In genomic region chr10:59908808-59909143, GRCh38 we compare ENCODE assay signal across 8 cellular contexts. TPM values are rescaled to one million over a fixed set of nuclear protein-coding genes. Genes with fewer than 3 reads are reported as not detected.
DNase-seq lines count a peak whose midpoint lies in the region; ATAC-seq and TF ChIP-seq lines count a peak whose summit lies in the region.

No MANE protein-coding gene starts in this region.

- TF ChIP-seq CTCF in DOHH2 (IDR thresholded peaks at IDR 0.05; ENCODE audit: low read depth, low read length, poor library complexity, severe bottlenecking) (no peak), esophagus muscularis mucosa (IDR thresholded peaks at IDR 0.05) (no peak)

- peak overlapping the region; percentile 95 for H3K4me3 ChIP-seq in DOHH2 (ENCODE audit: low read length)
- peak overlapping the region; percentile 71 for H3K4me3 ChIP-seq in SJCRH30
- peak overlapping the region; percentile 86 to 99 (median 90) for H3K4me3 ChIP-seq in esophagus muscularis mucosa
- H3K4me3 ChIP-seq in rectal smooth muscle tissue (ENCODE audit: low read length): peak overlapping the region; percentile 64

- intact Hi-C loops in esophagus muscularis mucosa (cut with DNase I): loop anchor here (5.0 kb wide), 2 partner anchors 129 to 281 kb away; no protein-coding TSS in a partner anchor

- H3K4me1 ChIP-seq in DOHH2 (ENCODE audit: control insufficient read depth, low read length) (peaks cover 34% of the 10 kb centered on the region), SJCRH30 (no peaks in the 10 kb centered on the region), esophagus muscularis mucosa (peaks cover 22 to 41% (median 37%) of the 10 kb centered on the region in 4 donors), rectal smooth muscle tissue (ENCODE audit: control insufficient read depth, insufficient read depth, low read length) (peaks cover 8% of the 10 kb centered on the region)

- no peak overlapping the region for H3K9ac ChIP-seq in rectal smooth muscle tissue (ENCODE audit: low read length)

- 62% methylated on average over 4 of the region's 4 CpGs for WGBS in esophagus muscularis mucosa

- no peak for ATAC-seq in HG03571 (IDR thresholded peaks at IDR 0.05; ENCODE audit: unreplicated experiment)

- H3K27me3 ChIP-seq in DOHH2 (ENCODE audit: control insufficient read depth, low read length) (no peaks in the 10 kb centered on the region), SJCRH30 (no peaks in the 10 kb centered on the region), esophagus muscularis mucosa (no peaks in the 10 kb centered on the region), rectal smooth muscle tissue (ENCODE audit: control insufficient read depth, insufficient read depth, low read length) (no peaks in the 10 kb centered on the region)

- no peak for TF ChIP-seq POLR2A in esophagus muscularis mucosa (IDR thresholded peaks at IDR 0.05; ENCODE audit: low read depth)

- H3K4me2 ChIP-seq in DOHH2 (ENCODE audit: low read length): peak overlapping the region; percentile 94

- DNase-seq in SJCRH30 (no peak), esophagus muscularis mucosa (ENCODE audit: extremely low spot score) (no peak), T1000 (lab: John Stamatoyannopoulos, UW) (no peak), activated gamma-delta T cell (lab: John Stamatoyannopoulos, UW) (no peak), GDM1 (lab: John Stamatoyannopoulos, UW) (no peak)

- H3K79me2 ChIP-seq in DOHH2 (ENCODE audit: control insufficient read depth, low read length): peaks cover 30% of the 10 kb centered on the region

- TF ChIP-seq EP300 in esophagus muscularis mucosa (IDR thresholded peaks at IDR 0.05): no peak

- H4K20me1 ChIP-seq in DOHH2 (ENCODE audit: control insufficient read depth, insufficient read depth, low read depth, low read length): peaks cover 13% of the 10 kb centered on the region

- H3K9me2 ChIP-seq in DOHH2 (replicated peaks; ENCODE audit: control insufficient read depth, low read length): no peaks in the 10 kb centered on the region

- H3F3A ChIP-seq in DOHH2 (ENCODE audit: control insufficient read depth, insufficient read depth): peaks cover 11% of the 10 kb centered on the region

- peaks cover 6% of the 10 kb centered on the region; the same call in 1 of the 2 replicates for H3K9me3 ChIP-seq in DOHH2 (ENCODE audit: control insufficient read depth, insufficient read depth, low read length)
- no peaks in the 10 kb centered on the region for H3K9me3 ChIP-seq in SJCRH30 (replicated peaks)
- H3K9me3 ChIP-seq in esophagus muscularis mucosa: peaks cover 0 to 6% (median 1%) of the 10 kb centered on the region in 4 donors

- peaks cover 17% of the 10 kb centered on the region for H3K36me3 ChIP-seq in DOHH2 (ENCODE audit: control insufficient read depth, low read length)
- no peaks in the 10 kb centered on the region for H3K36me3 ChIP-seq in SJCRH30
- no peaks in the 10 kb centered on the region for H3K36me3 ChIP-seq in esophagus muscularis mucosa
- H3K36me3 ChIP-seq in rectal smooth muscle tissue (ENCODE audit: control insufficient read depth, insufficient read depth, low read length): no peaks in the 10 kb centered on the region

- H3K27ac ChIP-seq in DOHH2 (ENCODE audit: low read depth, low read length): peak overlapping the region; percentile 74; the same call in 1 of the 2 replicates
- H3K27ac ChIP-seq in SJCRH30: peak overlapping the region; percentile 83
- peak overlapping the region; percentile 92 to 97 (median 94) for H3K27ac ChIP-seq in esophagus muscularis mucosa (replicated peaks in 1 of 4)
- peak overlapping the region; percentile 79 for H3K27ac ChIP-seq in rectal smooth muscle tissue (ENCODE audit: low read depth, low read length)

RNA-seq across cellular contexts. Expression of gene CCDC6, which starts 2.4 kb away (rescaled TPM):
- 18.2 and 19.1 TPM in 2 replicates for total RNA-seq in SJCRH30 (2014; rRNA removed; shearing (Covaris generic))
- total RNA-seq in esophagus muscularis mucosa: 10 to 100 TPM; 41.4 to 71.0 (median 57.2) TPM
